In the genomic region with DNA sequence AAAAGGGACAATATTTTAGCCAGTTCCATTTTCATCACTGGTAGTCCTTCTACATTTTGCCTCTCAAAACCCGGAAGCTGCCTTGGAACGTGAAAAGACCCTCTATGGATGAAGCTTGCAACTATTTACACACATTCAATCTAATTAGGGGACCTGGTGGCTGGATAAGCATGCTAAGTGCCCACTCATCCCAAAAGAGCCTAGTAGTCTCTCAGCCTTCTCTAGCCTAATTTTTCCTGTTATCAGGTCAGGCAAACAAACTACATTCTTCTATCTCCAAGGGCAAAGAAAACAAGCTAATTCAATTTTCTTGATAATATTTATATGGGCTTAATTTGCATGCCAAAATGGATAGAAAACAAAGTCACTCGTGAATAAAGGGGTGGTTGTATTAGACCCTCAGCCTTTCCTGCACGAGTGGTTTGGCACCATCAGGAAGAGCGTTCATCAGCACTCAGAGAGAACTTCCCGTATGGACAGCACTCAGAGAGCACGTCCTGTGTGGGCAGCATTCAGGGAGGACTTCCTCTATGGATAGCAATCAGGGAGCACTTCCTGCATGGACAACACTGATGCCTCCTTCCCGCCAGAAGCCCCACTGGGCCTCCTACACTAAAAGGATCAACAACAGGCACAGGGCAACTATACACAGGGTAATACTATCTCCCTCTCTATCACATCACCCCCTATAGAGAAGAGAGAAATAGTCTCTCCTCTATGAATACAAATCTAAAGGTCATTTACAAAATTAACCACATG, we compare ENCODE assay signal across 13 cellular contexts.
DNase-seq lines count a peak whose midpoint lies in the region; ATAC-seq and TF ChIP-seq lines count a peak whose summit lies in the region.
"Had no signal": no experiment of that assay in that cellular context is flagged by ENCODE, and none has a peak within 500 bp of the region (broad histone marks: within the 10 kb centered on the region; RNA-seq: fewer than 3 reads in every experiment).

No MANE protein-coding gene starts in this region.

- H3K9me3 Mint-ChIP-seq in CD8-positive, alpha-beta memory T cell, result no peaks in the 10 kb centered on the region
- no peaks in the 10 kb centered on the region for H3K9me3 Mint-ChIP-seq in naive thymus-derived CD8-positive, alpha-beta T cell
- H3K9me3 Mint-ChIP-seq: IgD-negative memory B cell; stimulated activated naive CD8-positive, alpha-beta T cell treated with anti-CD3 and anti-CD28 coated beads, Interleukin-15, Interleukin-2, amounts not matched to agents 100 ng/mL and 50 ng/mL, for 24 hours had no signal

- CTCF ChIA-PET in CD8-positive, alpha-beta memory T cell (lab: Charles Lee), result no interaction called here

- H3K27me3 ChIP-seq in CD8-positive, alpha-beta memory T cell (ENCODE audit: insufficient read depth, low read length, poor library complexity, severe bottlenecking), result no peaks in the 10 kb centered on the region
- H3K27me3 ChIP-seq in esophagus muscularis mucosa, result no peaks in the 10 kb centered on the region
- H3K27me3 ChIP-seq: Peyer's patch had no signal

- no peak overlapping the region for H3K4me3 ChIP-seq in CD8-positive, alpha-beta memory T cell (ENCODE audit: low read length)
- H3K4me3 ChIP-seq in esophagus muscularis mucosa, result no peak overlapping the region
- H3K4me3 ChIP-seq: Peyer's patch had no signal

- peaks cover 86 to 97% (median 94%) of the 10 kb centered on the region in 3 donors for H3K4me1 Mint-ChIP-seq in CD8-positive, alpha-beta memory T cell
- peaks cover 45 to 95% (median 83%) of the 10 kb centered on the region in 4 donors for H3K4me1 Mint-ChIP-seq in naive thymus-derived CD8-positive, alpha-beta T cell

- H3K9me3 ChIP-seq in CD8-positive, alpha-beta memory T cell (ENCODE audit: low read length), result no peaks in the 10 kb centered on the region
- no peaks in the 10 kb centered on the region for H3K9me3 ChIP-seq in esophagus muscularis mucosa
- H3K9me3 ChIP-seq: Caco-2, Peyer's patch had no signal

- H3K27me3 Mint-ChIP-seq in CD8-positive, alpha-beta memory T cell, result no peaks in the 10 kb centered on the region
- no peaks in the 10 kb centered on the region for H3K27me3 Mint-ChIP-seq in naive thymus-derived CD8-positive, alpha-beta T cell
- H3K27me3 Mint-ChIP-seq: stimulated activated naive CD8-positive, alpha-beta T cell treated with anti-CD3 and anti-CD28 coated beads, Interleukin-15, Interleukin-2, amounts not matched to agents 100 ng/mL and 50 ng/mL, for 24 hours had no signal

- TF ChIP-seq CTCF in esophagus muscularis mucosa (IDR thresholded peaks at IDR 0.05), result no peak

- H3K4me1 ChIP-seq in CD8-positive, alpha-beta memory T cell (ENCODE audit: insufficient read depth, low read length), result peaks cover 80% of the 10 kb centered on the region
- H3K4me1 ChIP-seq in esophagus muscularis mucosa, result peaks cover 97 to 100% (median 99%) of the 10 kb centered on the region in 4 donors

- 53% methylated on average over 8 of the region's 8 CpGs for WGBS in esophagus muscularis mucosa

- peak overlapping the region in 1 of 7 donors; percentile 58 for H3K4me3 Mint-ChIP-seq in CD8-positive, alpha-beta memory T cell
- H3K4me3 Mint-ChIP-seq in naive thymus-derived CD8-positive, alpha-beta T cell, result no peak overlapping the region
- H3K4me3 Mint-ChIP-seq: stimulated activated naive CD8-positive, alpha-beta T cell treated with anti-CD3 and anti-CD28 coated beads, Interleukin-15, Interleukin-2, amounts not matched to agents 100 ng/mL and 50 ng/mL, for 24 hours had no signal

- TF ChIP-seq EP300 in esophagus muscularis mucosa (IDR thresholded peaks at IDR 0.05), result no peak

- H3K27ac Mint-ChIP-seq in CD8-positive, alpha-beta memory T cell, result peak overlapping the region in 5 of 8 donors; percentile 5 to 85 (median 51)
- peak overlapping the region in 7 of 10 donors; percentile 7 to 61 (median 41) for H3K27ac Mint-ChIP-seq in naive thymus-derived CD8-positive, alpha-beta T cell
- H3K27ac Mint-ChIP-seq: IgD-negative memory B cell; stimulated activated naive CD8-positive, alpha-beta T cell treated with anti-CD3 and anti-CD28 coated beads, Interleukin-15, Interleukin-2, amounts not matched to agents 100 ng/mL and 50 ng/mL, for 24 hours had no signal

- peaks cover 2% of the 10 kb centered on the region for H3K36me3 ChIP-seq in CD8-positive, alpha-beta memory T cell (ENCODE audit: insufficient read depth, low read length)
- no peaks in the 10 kb centered on the region for H3K36me3 ChIP-seq in esophagus muscularis mucosa
- H3K36me3 ChIP-seq: Peyer's patch had no signal

- no peak for TF ChIP-seq POLR2A in esophagus muscularis mucosa (IDR thresholded peaks at IDR 0.05; ENCODE audit: low read depth)

- intact Hi-C loops in esophagus muscularis mucosa (cut with DNase I), result no loop called here

- no peak for ATAC-seq in naive thymus-derived CD8-positive, alpha-beta T cell
- ATAC-seq: sciatic nerve had no signal

- H3K36me3 Mint-ChIP-seq in CD8-positive, alpha-beta memory T cell, result peaks cover 0 to 11% (median 0%) of the 10 kb centered on the region in 3 donors
- H3K36me3 Mint-ChIP-seq in naive thymus-derived CD8-positive, alpha-beta T cell, result peaks cover 0 to 7% (median 0%) of the 10 kb centered on the region in 3 donors

- POLR2A ChIA-PET in CD8-positive, alpha-beta memory T cell (lab: Charles Lee), result interaction anchor here (0.6 kb wide), 1 partner anchor 110 kb away, joined by 4 read pairs; no protein-coding TSS in a partner anchor
- POLR2A ChIA-PET in naive thymus-derived CD8-positive, alpha-beta T cell (lab: Charles Lee), result no interaction called here

- DNase-seq in CD8-positive, alpha-beta memory T cell, result no peak
- DNase-seq in NCI-H748 treated with DMSO at 0.1 percent for 48 hours (lab: John Stamatoyannopoulos, UW) (peak; percentile 29), esophagus muscularis mucosa (ENCODE audit: extremely low spot score) (no peak), NCI-H446 (lab: John Stamatoyannopoulos, UW) (no peak), middle frontal gyrus (ENCODE audit: extremely low spot score, low spot score) (no peak), iPS-NIHi11 (ENCODE audit: low spot score) (no peak)
- no peak for DNase-seq in naive thymus-derived CD8-positive, alpha-beta T cell
- no peak for DNase-seq in activated CD4-positive, CD25-positive, alpha-beta regulatory T cell treated with anti-CD3 and anti-CD28 coated beads, Interleukin-2, amount 50 U/mL, for 72 hours
- DNase-seq: Caco-2, Peyer's patch had no signal

- no peak overlapping the region for H3K27ac ChIP-seq in CD8-positive, alpha-beta memory T cell (ENCODE audit: low read depth, low read length)
- peak overlapping the region; percentile 11 to 52 (median 30) for H3K27ac ChIP-seq in esophagus muscularis mucosa (replicated peaks in 1 of 4)
